ENCODE assay signal across 29 cellular contexts in the genomic region with DNA sequence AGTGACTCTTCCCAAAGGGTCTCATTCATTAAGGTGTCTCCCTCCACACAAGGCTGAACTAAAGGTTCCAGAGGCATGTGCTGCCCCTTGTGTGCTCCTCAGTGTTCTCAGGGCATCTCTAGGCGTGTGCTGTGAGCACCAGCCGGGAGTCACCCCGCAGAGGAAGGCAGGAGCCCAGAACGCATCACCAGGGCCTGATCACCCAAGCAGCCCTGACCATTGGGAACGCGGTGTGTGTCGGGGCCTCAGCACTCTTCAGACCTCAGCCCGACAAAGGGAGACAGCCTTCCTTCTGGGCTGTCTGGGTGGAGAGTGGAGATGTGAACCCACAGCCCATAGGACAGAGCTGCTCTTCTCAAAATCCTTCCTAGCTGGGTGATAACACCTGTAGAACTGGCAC. TPM values are rescaled to one million over a fixed set of nuclear protein-coding genes. Genes with fewer than 3 reads are reported as not detected.
DNase-seq lines count a peak whose midpoint lies in the region; ATAC-seq and TF ChIP-seq lines count a peak whose summit lies in the region.
"Had no signal": no experiment of that assay in that cellular context is flagged by ENCODE, and none has a peak within 500 bp of the region (broad histone marks: within the 10 kb centered on the region; RNA-seq: fewer than 3 reads in every experiment).

No MANE protein-coding gene starts in this region.

- intact Hi-C loops in vagina (cut with DNase I): no loop called here

- H3K36me3 ChIP-seq in vagina: peaks cover 0 to 9% of the 10 kb centered on the region in 2 donors

- H3K9me3 Mint-ChIP-seq in IgD-negative memory B cell: no peaks in the 10 kb centered on the region
- no peaks in the 10 kb centered on the region for H3K9me3 Mint-ChIP-seq in activated T-helper 17 cell treated with anti-CD3 and anti-CD28 coated beads, Interleukin-2, amount 50 U/mL, for 72 hours
- no peaks in the 10 kb centered on the region for H3K9me3 Mint-ChIP-seq in naive B cell
- H3K9me3 Mint-ChIP-seq in stimulated activated naive B cell treated with anti-CD40 and anti-IgM and Interleukin-4, amounts not matched to agents 10 μg/mL and 1 μg/mL and 100 μg/mL, for 72 hours: no peaks in the 10 kb centered on the region
- H3K9me3 Mint-ChIP-seq: mesothelial cell of epicardium had no signal

- peaks cover 25% of the 10 kb centered on the region for H3K4me1 ChIP-seq in vagina
- H3K4me1 ChIP-seq: foreskin keratinocyte had no signal

- no peak overlapping the region for H3K27ac ChIP-seq in vagina
- H3K27ac ChIP-seq: body of pancreas, foreskin keratinocyte had no signal

- no peak for TF ChIP-seq CTCF in vagina (IDR thresholded peaks at IDR 0.05)

- H3K27me3 ChIP-seq in vagina: no peaks in the 10 kb centered on the region
- H3K27me3 ChIP-seq: body of pancreas, dorsolateral prefrontal cortex, esophagus squamous epithelium, foreskin keratinocyte, heart right ventricle, tibial nerve had no signal

- ATAC-seq in activated T-helper 17 cell treated with anti-CD3 and anti-CD28 coated beads, Interleukin-2, amount 50 U/mL, for 72 hours (replicated peaks): no peak
- no peak for ATAC-seq in naive B cell (ENCODE audit: low read depth in 2 of 2)
- ATAC-seq in stimulated activated naive B cell treated with anti-CD40 and anti-IgM and Interleukin-4, amounts not matched to agents 10 μg/mL and 1 μg/mL and 100 μg/mL, for 72 hours (replicated peaks): no peak
- ATAC-seq: activated CD8-positive, alpha-beta memory T cell treated with anti-CD3 and anti-CD28 coated beads, Interleukin-2, amount 10 ng/mL, durations not matched to agents 7 days and 5 days; body of pancreas; foreskin keratinocyte; heart right ventricle; left ventricle myocardium superior; naive thymus-derived CD4-positive, alpha-beta T cell had no signal

- H3K4me3 Mint-ChIP-seq in IgD-negative memory B cell: peak overlapping the region in 3 of 4 donors; percentile 25 to 82 (median 66)
- H3K4me3 Mint-ChIP-seq in activated T-helper 17 cell treated with anti-CD3 and anti-CD28 coated beads, Interleukin-2, amount 50 U/mL, for 72 hours: no peak overlapping the region
- peak overlapping the region in 7 of 8 donors; percentile 22 to 78 (median 40) for H3K4me3 Mint-ChIP-seq in naive B cell
- H3K4me3 Mint-ChIP-seq in stimulated activated naive B cell treated with anti-CD40 and anti-IgM and Interleukin-4, amounts not matched to agents 10 μg/mL and 1 μg/mL and 100 μg/mL, for 72 hours: peak overlapping the region; percentile 47 to 48
- H3K4me3 Mint-ChIP-seq: activated CD8-positive, alpha-beta memory T cell treated with anti-CD3 and anti-CD28 coated beads, Interleukin-2, amount 10 ng/mL, durations not matched to agents 7 days and 5 days; mesothelial cell of epicardium; naive thymus-derived CD4-positive, alpha-beta T cell had no signal

- no peak overlapping the region for H3K4me3 ChIP-seq in vagina
- H3K4me3 ChIP-seq: body of pancreas, dorsolateral prefrontal cortex, esophagus squamous epithelium, heart right ventricle, tibial nerve had no signal

- DNase-seq in naive B cell (no peak), GDM1 (lab: John Stamatoyannopoulos, UW) (no peak), DMS53 treated with DMSO at 0.1 percent for 48 hours (lab: John Stamatoyannopoulos, UW; ENCODE audit: unreplicated experiment) (no peak), vagina (ENCODE audit: extremely low spot score in 2 of 2) (no peak), NCI-H774 (lab: John Stamatoyannopoulos, UW) (no peak)
- no peak for DNase-seq in stimulated activated naive B cell treated with anti-CD40 and anti-IgM and Interleukin-4, amounts not matched to agents 10 μg/mL and 1 μg/mL and 100 μg/mL, for 72 hours
- DNase-seq: activated CD8-positive, alpha-beta memory T cell treated with anti-CD3 and anti-CD28 coated beads, Interleukin-2, amount 10 ng/mL, durations not matched to agents 7 days and 5 days; activated naive CD4-positive, alpha-beta T cell treated with anti-CD3 and anti-CD28 coated beads, Interleukin-2, amount 50 U/mL, for 16 hours; activated T-cell treated with anti-CD3 and anti-CD28 coated beads, Interleukin-2, amount 50 U/mL, for 48 hours; body of pancreas; cerebellar nuclear complex; COR-L47; esophagus squamous epithelium; foreskin keratinocyte; heart right ventricle; kidney; left ventricle myocardium superior; naive thymus-derived CD4-positive, alpha-beta T cell; NCI-H2107; NCI-H345; SIG-M5; small intestine; T-helper 9 cell had no signal

- H3K9me3 ChIP-seq in vagina: no peaks in the 10 kb centered on the region
- H3K9me3 ChIP-seq: body of pancreas, esophagus squamous epithelium, heart right ventricle, tibial nerve had no signal

- H3K4me1 Mint-ChIP-seq in IgD-negative memory B cell: peaks cover 47 to 58% (median 49%) of the 10 kb centered on the region in 3 donors
- peaks cover 10% of the 10 kb centered on the region for H3K4me1 Mint-ChIP-seq in activated T-helper 17 cell treated with anti-CD3 and anti-CD28 coated beads, Interleukin-2, amount 50 U/mL, for 72 hours
- peaks cover 56 to 73% (median 71%) of the 10 kb centered on the region in 3 donors for H3K4me1 Mint-ChIP-seq in naive B cell
- H3K4me1 Mint-ChIP-seq in stimulated activated naive B cell treated with anti-CD40 and anti-IgM and Interleukin-4, amounts not matched to agents 10 μg/mL and 1 μg/mL and 100 μg/mL, for 72 hours: peaks cover 50 to 89% of the 10 kb centered on the region in 2 donors

- TF ChIP-seq POLR2A in vagina (IDR thresholded peaks at IDR 0.05): no peak

- H3K27me3 Mint-ChIP-seq in IgD-negative memory B cell (no peaks in the 10 kb centered on the region), naive B cell (no peaks in the 10 kb centered on the region)
- no peaks in the 10 kb centered on the region for H3K27me3 Mint-ChIP-seq in activated T-helper 17 cell treated with anti-CD3 and anti-CD28 coated beads, Interleukin-2, amount 50 U/mL, for 72 hours
- H3K27me3 Mint-ChIP-seq in stimulated activated naive B cell treated with anti-CD40 and anti-IgM and Interleukin-4, amounts not matched to agents 10 μg/mL and 1 μg/mL and 100 μg/mL, for 72 hours: no peaks in the 10 kb centered on the region
- H3K27me3 Mint-ChIP-seq: activated CD8-positive, alpha-beta memory T cell treated with anti-CD3 and anti-CD28 coated beads, Interleukin-2, amount 10 ng/mL, durations not matched to agents 7 days and 5 days; naive thymus-derived CD4-positive, alpha-beta T cell had no signal

- H3K27ac Mint-ChIP-seq in IgD-negative memory B cell (peak overlapping the region; percentile 63 to 98 (median 97)), naive B cell (peak overlapping the region; percentile 82 to 100 (median 98))
- peak overlapping the region; percentile 10 for H3K27ac Mint-ChIP-seq in activated T-helper 17 cell treated with anti-CD3 and anti-CD28 coated beads, Interleukin-2, amount 50 U/mL, for 72 hours
- peak overlapping the region; percentile 89 for H3K27ac Mint-ChIP-seq in stimulated activated naive B cell treated with anti-CD40 and anti-IgM and Interleukin-4, amounts not matched to agents 10 μg/mL and 1 μg/mL and 100 μg/mL, for 72 hours
- H3K27ac Mint-ChIP-seq: activated CD8-positive, alpha-beta memory T cell treated with anti-CD3 and anti-CD28 coated beads, Interleukin-2, amount 10 ng/mL, durations not matched to agents 7 days and 5 days; mesothelial cell of epicardium had no signal

- H3K36me3 Mint-ChIP-seq in IgD-negative memory B cell (peaks cover 19% of the 10 kb centered on the region), naive B cell (peaks cover 21 to 28% of the 10 kb centered on the region in 2 donors)
- peaks cover 91% of the 10 kb centered on the region for H3K36me3 Mint-ChIP-seq in activated T-helper 17 cell treated with anti-CD3 and anti-CD28 coated beads, Interleukin-2, amount 50 U/mL, for 72 hours (ENCODE audit: low read depth)
- H3K36me3 Mint-ChIP-seq in stimulated activated naive B cell treated with anti-CD40 and anti-IgM and Interleukin-4, amounts not matched to agents 10 μg/mL and 1 μg/mL and 100 μg/mL, for 72 hours: peaks cover 51 to 83% of the 10 kb centered on the region in 2 donors

RNA-seq across cellular contexts. Expression of gene SLC37A1, which starts 9.1 kb away (rescaled TPM):
- polyA plus RNA-seq in IgD-negative memory B cell (14.8 TPM), naive B cell (ENCODE audit: low read depth in 6 of 6) (10 to 100 TPM in 4 of 6 donors, 1 to 10 TPM in 2; 4.9 to 15.7 (median 11.2) TPM)
- total RNA-seq in activated T-helper 17 cell treated with anti-CD3 and anti-CD28 coated beads, Interleukin-2, amount 50 U/mL, for 72 hours: 10 to 100 TPM in 1 of 2 donors, 1 to 10 TPM in 1; 3.8 to 17.7 TPM
- 11.8 TPM for total RNA-seq in vagina

RNA-seq across cellular contexts. Expression of gene RSPH1, which starts 26.7 kb away (rescaled TPM):
- polyA plus RNA-seq in IgD-negative memory B cell (not detected), naive B cell (ENCODE audit: low read depth in 6 of 6) (not detected)
- under 1 TPM in 1 of 2 donors, not detected in 1; 0.82 TPM for total RNA-seq in activated T-helper 17 cell treated with anti-CD3 and anti-CD28 coated beads, Interleukin-2, amount 50 U/mL, for 72 hours
- not detected for total RNA-seq in vagina
- total RNA-seq: activated CD8-positive, alpha-beta memory T cell treated with anti-CD3 and anti-CD28 coated beads, Interleukin-2, amount 10 ng/mL, durations not matched to agents 7 days and 5 days; left ventricle myocardium superior; osteoblast had no signal
- polyA plus RNA-seq: naive thymus-derived CD4-positive, alpha-beta T cell had no signal

Comparison
In these comparisons a context has a peak if more than half of its experiments do, and no peak if none do; other contexts are left out.
1. H3K27ac Mint-ChIP-seq: peak in every context shown above with its lines; median percentile 98 in naive B cell; 97 in IgD-negative memory B cell; 89 in stimulated activated naive B cell treated with anti-CD40 and anti-IgM and Interleukin-4, amounts not matched to agents 10 μg/mL and 1 μg/mL and 100 μg/mL, for 72 hours; 10 in activated T-helper 17 cell treated with anti-CD3 and anti-CD28 coated beads, Interleukin-2, amount 50 U/mL, for 72 hours.